In the genomic region with DNA sequence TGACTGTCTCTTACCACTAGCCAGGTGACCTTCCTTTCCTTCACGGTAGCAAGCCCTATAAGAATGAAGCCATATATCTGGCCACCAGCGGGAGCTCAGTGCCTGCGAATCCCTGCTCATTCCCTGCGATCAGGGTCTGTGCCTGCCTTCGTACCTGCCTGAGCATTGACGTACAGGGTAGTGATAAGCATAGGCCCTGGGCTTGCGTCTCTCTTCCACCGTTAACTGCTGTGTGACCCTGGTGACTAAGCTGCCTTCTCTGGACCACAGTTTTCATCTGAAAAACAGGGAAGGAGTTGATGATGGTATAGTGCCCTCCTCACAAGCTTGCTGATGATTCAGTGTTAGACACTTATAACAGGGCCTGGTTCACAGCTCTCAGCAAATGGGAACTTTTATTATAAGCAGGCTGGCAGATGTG, we compare ENCODE assay signal across 8 cellular contexts. TPM values are rescaled to one million over a fixed set of nuclear protein-coding genes. Genes with fewer than 3 reads are reported as not detected.
DNase-seq lines count a peak whose midpoint lies in the region; ATAC-seq, FAIRE-seq and TF ChIP-seq lines count a peak whose summit lies in the region.

No MANE protein-coding gene starts in this region.

- H4K20me1 ChIP-seq in keratinocyte (ENCODE audit: control insufficient read depth, extremely low read depth, insufficient read depth, low read length) = peaks cover 25% of the 10 kb centered on the region

- H3K79me2 ChIP-seq in keratinocyte (ENCODE audit: control insufficient read depth, insufficient read depth, low read length) = peaks cover 77% of the 10 kb centered on the region

- H3K4me1 ChIP-seq in A673 (ENCODE audit: insufficient read depth, low read length, poor library complexity, severe bottlenecking) (peaks cover 47% of the 10 kb centered on the region), HUES6 (ENCODE audit: control insufficient read depth, insufficient read depth, low read length) (peaks cover 55% of the 10 kb centered on the region), keratinocyte (ENCODE audit: control insufficient read depth, extremely low read depth, insufficient read depth, low read length) (peaks cover 59% of the 10 kb centered on the region)

- H3K27me3 Mint-ChIP-seq in stimulated activated naive CD8-positive, alpha-beta T cell treated with anti-CD3 and anti-CD28 coated beads, Interleukin-15, Interleukin-2, amounts not matched to agents 100 ng/mL and 50 ng/mL, for 24 hours = no peaks in the 10 kb centered on the region

- peaks cover 65% of the 10 kb centered on the region for H3K36me3 Mint-ChIP-seq in stimulated activated naive CD8-positive, alpha-beta T cell treated with anti-CD3 and anti-CD28 coated beads, Interleukin-15, Interleukin-2, amounts not matched to agents 100 ng/mL and 50 ng/mL, for 24 hours (ENCODE audit: low read depth)

- CTCF ChIA-PET in A673 (lab: Charles Lee) = interaction anchor here (1.2 kb wide), 1 partner anchor 9 kb away, joined by 4 read pairs; no protein-coding TSS in a partner anchor

- H3K4me3 ChIP-seq in A673 (ENCODE audit: low read depth, low read length, poor library complexity, severe bottlenecking) (no peak overlapping the region), HUES6 (ENCODE audit: low read depth, low read length) (no peak overlapping the region), keratinocyte (ENCODE audit: control insufficient read depth in 2 of 3, extremely low read depth in 1 of 3, insufficient read depth in 2 of 3, low read depth in 1 of 3, low read length in 3 of 3) (peak overlapping the region; percentile 57 to 99 (median 94))

- no peak overlapping the region for H2AFZ ChIP-seq in keratinocyte (ENCODE audit: control insufficient read depth, low read length)

- BruUV-seq in A673 (replicated peaks; lab: Mats Ljungman, UMichigan) = no TSS peak

- peaks cover 32% of the 10 kb centered on the region for H3K36me3 ChIP-seq in A673 (ENCODE audit: insufficient read depth, low read length, poor library complexity, severe bottlenecking)
- H3K36me3 ChIP-seq in HUES6 (ENCODE audit: control insufficient read depth, insufficient read depth, low read length) = peaks cover 67% of the 10 kb centered on the region
- H3K36me3 ChIP-seq in keratinocyte (ENCODE audit: control insufficient read depth in 2 of 2, extremely low read depth in 1 of 2, insufficient read depth in 2 of 2, low read length in 2 of 2) = peaks cover 40 to 67% of the 10 kb centered on the region in 2 experiments

- H3K4me3 Mint-ChIP-seq in stimulated activated naive CD8-positive, alpha-beta T cell treated with anti-CD3 and anti-CD28 coated beads, Interleukin-15, Interleukin-2, amounts not matched to agents 100 ng/mL and 50 ng/mL, for 24 hours = peak overlapping the region; percentile 98

- no peak for DNase-seq in A673 (ENCODE audit: low spot score)
- peak; percentile 74 for DNase-seq in activated CD8-positive, alpha-beta memory T cell treated with anti-CD3 and anti-CD28 coated beads, Interleukin-2, amount 50 U/mL, for 48 hours
- DNase-seq in keratinocyte (ENCODE audit: low read depth, low spot score) = peak; percentile 48
- no peak for DNase-seq in retina
- no peak for DNase-seq in H4 (ENCODE audit: low spot score)

- no peak for TF ChIP-seq CTCF in A673 (conservative IDR thresholded peaks at IDR 0.05; ENCODE audit: low read depth, low read length)
- no peak for TF ChIP-seq CTCF in keratinocyte (optimal IDR thresholded peaks at IDR 0.05 in 1 of 3, IDR thresholded peaks at IDR 0.05 in 1 of 3, conservative IDR thresholded peaks at IDR 0.05 in 1 of 3; ENCODE audit: extremely low read depth in 1 of 3, insufficient read depth in 2 of 3, low read length in 3 of 3)

- H3K9me3 ChIP-seq in A673 (ENCODE audit: low read depth, low read length, poor library complexity, severe bottlenecking) (no peaks in the 10 kb centered on the region), HUES6 (ENCODE audit: control insufficient read depth, insufficient read depth, low read depth, low read length) (no peaks in the 10 kb centered on the region), keratinocyte (ENCODE audit: control insufficient read depth, low read depth, low read length) (no peaks in the 10 kb centered on the region)

- intact Hi-C loops in A673 (cut with micrococcal nuclease; ENCODE audit: unreplicated experiment) = no loop called here

- H3K27me3 ChIP-seq in A673 (replicated peaks; ENCODE audit: insufficient read depth, low read depth, low read length, poor library complexity) (no peaks in the 10 kb centered on the region), HUES6 (ENCODE audit: control insufficient read depth, insufficient read depth, low read length) (peaks cover 7% of the 10 kb centered on the region), keratinocyte (ENCODE audit: control insufficient read depth, extremely low read depth, insufficient read depth, low read length) (no peaks in the 10 kb centered on the region)

- H3K4me1 Mint-ChIP-seq in stimulated activated naive CD8-positive, alpha-beta T cell treated with anti-CD3 and anti-CD28 coated beads, Interleukin-15, Interleukin-2, amounts not matched to agents 100 ng/mL and 50 ng/mL, for 24 hours (ENCODE audit: low read depth) = peaks cover 47% of the 10 kb centered on the region

- no peak for ATAC-seq in GM19397 (IDR thresholded peaks at IDR 0.05; ENCODE audit: unreplicated experiment)

- peak overlapping the region; percentile 98 for H3K27ac Mint-ChIP-seq in stimulated activated naive CD8-positive, alpha-beta T cell treated with anti-CD3 and anti-CD28 coated beads, Interleukin-15, Interleukin-2, amounts not matched to agents 100 ng/mL and 50 ng/mL, for 24 hours

- dilution Hi-C loops in keratinocyte (cut with MboI; ENCODE audit: extremely low pct_ligation_motif_present, low sequenced_read_pairs) = no loop called here

- H3K9me3 Mint-ChIP-seq in stimulated activated naive CD8-positive, alpha-beta T cell treated with anti-CD3 and anti-CD28 coated beads, Interleukin-15, Interleukin-2, amounts not matched to agents 100 ng/mL and 50 ng/mL, for 24 hours = no peaks in the 10 kb centered on the region

- FAIRE-seq in keratinocyte (lab: Jason Lieb, UNC) = peak; percentile 34

- H3K27ac ChIP-seq in A673 (ENCODE audit: low read depth, low read length, poor library complexity, severe bottlenecking) (peak overlapping the region; percentile 48), HUES6 (ENCODE audit: low read depth, low read length) (no peak overlapping the region), keratinocyte (ENCODE audit: control insufficient read depth, insufficient read depth, low read length) (peak overlapping the region; percentile 99)

- peaks cover 4% of the 10 kb centered on the region for H3K9me1 ChIP-seq in keratinocyte (ENCODE audit: control insufficient read depth, extremely low read depth, insufficient read depth, low read length)

- POLR2A ChIA-PET in A673 (lab: Charles Lee; ENCODE audit: low non-redundant PET) = no interaction called here

- H3K4me2 ChIP-seq in keratinocyte (ENCODE audit: control insufficient read depth, extremely low read depth, insufficient read depth, low read depth, low read length) = peak overlapping the region; percentile 96

- H3K9ac ChIP-seq in HUES6 (ENCODE audit: low read length) (peak overlapping the region; percentile 67), keratinocyte (ENCODE audit: control insufficient read depth, extremely low read depth, insufficient read depth, low read length) (peak overlapping the region; percentile 99)

RNA-seq across cellular contexts. Expression of gene ZC3H12A, which starts 4.1 kb away (rescaled TPM):
- 4.8 and 5.4 TPM in 2 replicates for total RNA-seq in A673 (2021)
- 17.5 to 55.5 TPM (median 24.4 TPM) in 3 replicates for polyA plus RNA-seq in keratinocyte
- 6.5 TPM for polyA plus RNA-seq in keratinocyte (2011; ENCODE audit: low read depth)
- polyA plus RNA-seq in keratinocyte (2011; cell fraction: cytosol; rRNA removed) = 13.2 and 25.4 TPM in 2 replicates
- polyA plus RNA-seq in keratinocyte (2011; cell fraction: nucleus; rRNA removed) = 80.2 and 112 TPM in 2 replicates
- polyA plus RNA-seq in keratinocyte (2012; ENCODE audit: low replicate concordance) = 12.7 and 22.0 TPM in 2 replicates
- polyA minus RNA-seq in keratinocyte = 20.3 to 30.9 TPM (median 21.1 TPM) in 3 replicates
- 23.2 TPM for polyA minus RNA-seq in keratinocyte (2011; cell fraction: cytosol; rRNA and poly(A)+ RNA removed)
- 45.8 and 47.0 TPM in 2 replicates for polyA minus RNA-seq in keratinocyte (2011; cell fraction: nucleus; rRNA and poly(A)+ RNA removed)
- total RNA-seq in H4 (2014; rRNA removed; shearing (Covaris generic)) = 2.9 TPM in 2 replicates

RNA-seq across cellular contexts. Expression of gene MEAF6, which starts 36.1 kb away (rescaled TPM):
- total RNA-seq in A673 (2021) = 73.8 and 75.7 TPM in 2 replicates
- polyA plus RNA-seq in keratinocyte = 38.9 to 51.9 TPM (median 49.3 TPM) in 3 replicates
- 134 TPM for polyA plus RNA-seq in keratinocyte (2011; ENCODE audit: low read depth)
- 44.0 and 69.9 TPM in 2 replicates for polyA plus RNA-seq in keratinocyte (2011; cell fraction: cytosol; rRNA removed)
- 38.9 and 49.7 TPM in 2 replicates for polyA plus RNA-seq in keratinocyte (2011; cell fraction: nucleus; rRNA removed)
- 40.6 and 65.0 TPM in 2 replicates for polyA plus RNA-seq in keratinocyte (2012; ENCODE audit: low replicate concordance)
- polyA minus RNA-seq in keratinocyte = 6.8 to 22.2 TPM (median 15.4 TPM) in 3 replicates
- polyA minus RNA-seq in keratinocyte (2011; cell fraction: cytosol; rRNA and poly(A)+ RNA removed) = 25.9 TPM
- 12.2 and 14.7 TPM in 2 replicates for polyA minus RNA-seq in keratinocyte (2011; cell fraction: nucleus; rRNA and poly(A)+ RNA removed)
- total RNA-seq in H4 (2014; rRNA removed; shearing (Covaris generic)) = 113 and 172 TPM in 2 replicates

Comparison
In these comparisons a context has a peak if more than half of its experiments do, and no peak if none do; other contexts are left out.
1. DNase-seq: peak in activated CD8-positive, alpha-beta memory T cell treated with anti-CD3 and anti-CD28 coated beads, Interleukin-2, amount 50 U/mL, for 48 hours (single experiment) and keratinocyte (single experiment); none in A673 (single experiment), retina (single experiment) and H4 (single experiment).
2. H3K4me3 ChIP-seq: peak in keratinocyte (3 of 3); none in A673 (single experiment) and HUES6 (single experiment).